8 cellular contexts compared by ENCODE assay signal in the genomic region with DNA sequence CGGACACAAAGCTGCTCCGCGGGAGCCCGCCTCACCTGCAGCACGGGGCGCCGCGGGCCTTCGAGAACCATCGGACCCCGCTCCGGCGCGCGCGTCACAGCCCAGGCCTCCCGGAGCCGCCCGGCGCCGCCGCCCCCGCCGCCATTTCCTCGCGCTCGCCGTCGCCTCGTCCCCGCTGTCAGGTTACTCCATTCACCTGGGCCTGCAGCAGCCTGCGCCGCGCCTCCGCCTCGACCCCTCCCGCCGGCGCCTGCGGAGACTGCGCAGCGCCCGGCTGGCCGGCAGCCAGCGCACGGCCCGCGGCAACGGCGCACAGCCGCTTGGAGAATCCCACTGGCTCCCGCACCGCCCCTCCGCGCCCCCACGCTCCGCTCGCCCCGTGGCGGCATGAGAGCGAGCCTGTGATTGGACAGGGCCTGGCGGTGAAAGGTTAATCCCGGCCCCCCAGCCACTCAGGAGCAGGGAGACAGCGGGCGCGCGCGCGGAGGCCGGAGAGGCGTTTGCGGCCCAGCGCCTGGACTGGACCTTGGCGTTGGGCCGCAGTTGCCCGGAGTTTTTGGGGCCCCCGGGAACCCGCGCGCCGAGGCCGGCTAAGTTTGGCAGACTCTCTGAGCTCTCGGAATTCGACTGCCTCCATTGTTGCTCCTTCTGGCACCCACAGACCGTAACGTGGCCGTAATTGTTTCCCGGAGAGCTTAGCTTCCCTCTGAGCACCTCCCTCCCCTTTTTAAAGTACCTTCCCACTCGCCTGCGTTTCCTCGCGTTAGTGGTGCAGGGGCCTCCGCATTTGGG. TPM values are rescaled to one million over a fixed set of nuclear protein-coding genes. Genes with fewer than 3 reads are reported as not detected.
DNase-seq lines count a peak whose midpoint lies in the region; ATAC-seq and TF ChIP-seq lines count a peak whose summit lies in the region.

A gene with protein sequence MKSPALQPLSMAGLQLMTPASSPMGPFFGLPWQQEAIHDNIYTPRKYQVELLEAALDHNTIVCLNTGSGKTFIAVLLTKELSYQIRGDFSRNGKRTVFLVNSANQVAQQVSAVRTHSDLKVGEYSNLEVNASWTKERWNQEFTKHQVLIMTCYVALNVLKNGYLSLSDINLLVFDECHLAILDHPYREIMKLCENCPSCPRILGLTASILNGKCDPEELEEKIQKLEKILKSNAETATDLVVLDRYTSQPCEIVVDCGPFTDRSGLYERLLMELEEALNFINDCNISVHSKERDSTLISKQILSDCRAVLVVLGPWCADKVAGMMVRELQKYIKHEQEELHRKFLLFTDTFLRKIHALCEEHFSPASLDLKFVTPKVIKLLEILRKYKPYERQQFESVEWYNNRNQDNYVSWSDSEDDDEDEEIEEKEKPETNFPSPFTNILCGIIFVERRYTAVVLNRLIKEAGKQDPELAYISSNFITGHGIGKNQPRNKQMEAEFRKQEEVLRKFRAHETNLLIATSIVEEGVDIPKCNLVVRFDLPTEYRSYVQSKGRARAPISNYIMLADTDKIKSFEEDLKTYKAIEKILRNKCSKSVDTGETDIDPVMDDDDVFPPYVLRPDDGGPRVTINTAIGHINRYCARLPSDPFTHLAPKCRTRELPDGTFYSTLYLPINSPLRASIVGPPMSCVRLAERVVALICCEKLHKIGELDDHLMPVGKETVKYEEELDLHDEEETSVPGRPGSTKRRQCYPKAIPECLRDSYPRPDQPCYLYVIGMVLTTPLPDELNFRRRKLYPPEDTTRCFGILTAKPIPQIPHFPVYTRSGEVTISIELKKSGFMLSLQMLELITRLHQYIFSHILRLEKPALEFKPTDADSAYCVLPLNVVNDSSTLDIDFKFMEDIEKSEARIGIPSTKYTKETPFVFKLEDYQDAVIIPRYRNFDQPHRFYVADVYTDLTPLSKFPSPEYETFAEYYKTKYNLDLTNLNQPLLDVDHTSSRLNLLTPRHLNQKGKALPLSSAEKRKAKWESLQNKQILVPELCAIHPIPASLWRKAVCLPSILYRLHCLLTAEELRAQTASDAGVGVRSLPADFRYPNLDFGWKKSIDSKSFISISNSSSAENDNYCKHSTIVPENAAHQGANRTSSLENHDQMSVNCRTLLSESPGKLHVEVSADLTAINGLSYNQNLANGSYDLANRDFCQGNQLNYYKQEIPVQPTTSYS (N-terminal part only) (minus strand): TSS at position 335 of the 792 bp plus-strand sequence. CDS start 24,071 bp downstream, outside the sequence.

- H3K4me3 ChIP-seq in kidney epithelial cell (ENCODE audit: low read depth, low read length) = peak within 1 kb of the TSS; percentile 63

- H3K27me3 ChIP-seq in kidney epithelial cell (ENCODE audit: control insufficient read depth, insufficient read depth, low read length) = no peaks in the 10 kb centered on the region

- DNase-seq in AML-193 (lab: John Stamatoyannopoulos, UW) = peak; percentile 73 to 74
- DNase-seq in NCI-H510A (lab: John Stamatoyannopoulos, UW) = peak; percentile 85
- peak; percentile 93 to 94 for DNase-seq in activated CD4-positive, alpha-beta T cell treated with anti-CD3 and anti-CD28 coated beads for 24 hours (ENCODE audit: low read depth in 2 of 2)
- DNase-seq in cerebellum (ENCODE audit: low spot score) = peak; percentile 96
- no peak for DNase-seq in kidney epithelial cell (ENCODE audit: low read depth)
- peak; percentile 86 to 92 for DNase-seq in stimulated activated CD4-positive, alpha-beta T cell treated with anti-CD3 and anti-CD28 coated beads, Interleukin-15, amount 100 ng/mL, for 48 hours (ENCODE audit: low read depth in 2 of 2)

- H3K36me3 ChIP-seq in kidney epithelial cell (ENCODE audit: control insufficient read depth, insufficient read depth, low read length) = no peaks in the 10 kb centered on the region

- TF ChIP-seq CTCF in kidney epithelial cell (IDR thresholded peaks at IDR 0.05; ENCODE audit: insufficient read depth, low read length, poor library complexity, severe bottlenecking) = no peak

- ATAC-seq in HG03432 (IDR thresholded peaks at IDR 0.05; ENCODE audit: unreplicated experiment) = peak; percentile 82

- TF ChIP-seq POLR2A in GM19193 (IDR thresholded peaks at IDR 0.05; ENCODE audit: extremely low read depth, insufficient read depth, insufficient read length) = peak; percentile 55

RNA-seq across cellular contexts. Expression of the gene that starts here (rescaled TPM):
- total RNA-seq in cerebellum = 112 TPM
- total RNA-seq in kidney epithelial cell = 43.6 and 47.3 TPM in 2 replicates
